Comparison of ENCODE assay signal across 14 cellular contexts in genomic region chr15:95327661-95328060, GRCh38.
A peak's percentile ranks its signal among the peaks of the same experiment; 100 is the strongest.
DNase-seq lines count a peak whose midpoint lies in the region; ATAC-seq and TF ChIP-seq lines count a peak whose summit lies in the region.
"Had no signal": no experiment of that assay in that cellular context is flagged by ENCODE, and none has a peak within 500 bp of the region (broad histone marks: within the 10 kb centered on the region; RNA-seq: fewer than 3 reads in every experiment).

No MANE protein-coding gene starts in this region.

- H3K4me3 Mint-ChIP-seq in neural progenitor cell, result peak overlapping the region; percentile 65
- H3K4me3 Mint-ChIP-seq in activated CD4-positive, alpha-beta T cell treated with anti-CD3 and anti-CD28 coated beads for 36 hours, result no peak overlapping the region
- no peak overlapping the region for H3K4me3 Mint-ChIP-seq in activated CD8-positive, alpha-beta T cell treated with anti-CD3 and anti-CD28 coated beads, Interleukin-2, amount 10 ng/mL, durations not matched to agents 7 days and 5 days
- H3K4me3 Mint-ChIP-seq: activated CD8-positive, alpha-beta T cell treated with anti-CD3 and anti-CD28 coated beads for 36 hours; activated T-helper 1 cell treated with anti-CD3 and anti-CD28 coated beads, Interleukin-12 subunit alpha, Interleukin-12 subunit beta, Interleukin-2, Interleukin-4 antibody, amounts not matched to agents 30 ng/mL and 10 ng/mL and 1 ng/mL, durations not matched to agents 14 hours and 24 hours and 36 hours had no signal

- no peak overlapping the region for H3K14ac ChIP-seq in mesenchymal stem cell (ENCODE audit: low read length in 2 of 2)

- peaks cover 8% of the 10 kb centered on the region for H3F3A ChIP-seq in neural progenitor cell (ENCODE audit: low read depth)

- no peaks in the 10 kb centered on the region for H3K36me3 ChIP-seq in heart left ventricle
- H3K36me3 ChIP-seq in neural progenitor cell, result no peaks in the 10 kb centered on the region
- H3K36me3 ChIP-seq in tibial artery, result no peaks in the 10 kb centered on the region
- no peaks in the 10 kb centered on the region for H3K36me3 ChIP-seq in mesenchymal stem cell (ENCODE audit: control insufficient read depth in 1 of 2, insufficient read depth in 2 of 2, low read depth in 1 of 2, low read length in 2 of 2)

- no peak overlapping the region for H3K23ac ChIP-seq in mesenchymal stem cell (ENCODE audit: low read length in 2 of 2)

- POLR2A ChIA-PET in activated CD4-positive, alpha-beta T cell treated with anti-CD3 and anti-CD28 coated beads for 36 hours (lab: Charles Lee), result no interaction called here
- POLR2A ChIA-PET in activated CD8-positive, alpha-beta T cell treated with anti-CD3 and anti-CD28 coated beads, Interleukin-2, amount 10 ng/mL, durations not matched to agents 7 days and 5 days (lab: Charles Lee), result no interaction called here

- H3K27me3 Mint-ChIP-seq in neural progenitor cell (ENCODE audit: insufficient read depth, low read depth), result peaks cover 3% of the 10 kb centered on the region
- H3K27me3 Mint-ChIP-seq in activated CD4-positive, alpha-beta T cell treated with anti-CD3 and anti-CD28 coated beads for 36 hours, result peaks cover 33% of the 10 kb centered on the region
- peaks cover 41% of the 10 kb centered on the region for H3K27me3 Mint-ChIP-seq in activated CD8-positive, alpha-beta T cell treated with anti-CD3 and anti-CD28 coated beads, Interleukin-2, amount 10 ng/mL, durations not matched to agents 7 days and 5 days (ENCODE audit: low read depth)

- H3K4me2 ChIP-seq in neural progenitor cell (peak overlapping the region; percentile 72), mesenchymal stem cell (ENCODE audit: low read length, poor library complexity, severe bottlenecking) (no peak overlapping the region)
- H3K4me2 ChIP-seq: PC-9 had no signal

- H2BK15ac ChIP-seq in mesenchymal stem cell (ENCODE audit: low read depth, poor library complexity, severe bottlenecking), result no peak overlapping the region

- H3K4me1 ChIP-seq in heart left ventricle (peaks cover 0 to 16% (median 0%) of the 10 kb centered on the region in 12 donors), neural progenitor cell (peaks cover 10% of the 10 kb centered on the region), tibial artery (peaks cover 0 to 49% (median 11%) of the 10 kb centered on the region in 4 donors), mesenchymal stem cell (ENCODE audit: control insufficient read depth, insufficient read depth, low read depth, low read length) (peaks cover 4% of the 10 kb centered on the region)

- intact Hi-C loops in heart left ventricle (cut with DNase I), result loop anchor here in 2 of 10 donors (2.0 to 10.0 kb wide), 3 partner anchors 39 to 127 kb away; no protein-coding TSS in a partner anchor
- intact Hi-C loops in left cardiac atrium (cut with DNase I), result no loop called here
- intact Hi-C loops in tibial artery (cut with DNase I; ENCODE audit: low total_unique reads), result loop anchor here (5.0 kb wide), 2 partner anchors 65 to 1000 kb away; no protein-coding TSS in a partner anchor
- intact Hi-C loops in activated CD4-positive, alpha-beta T cell treated with anti-CD3 and anti-CD28 coated beads for 36 hours (cut with DNase I, micrococcal nuclease), result no loop called here

- no peaks in the 10 kb centered on the region for H3K9me3 ChIP-seq in heart left ventricle
- H3K9me3 ChIP-seq in neural progenitor cell (ENCODE audit: low read depth), result no peaks in the 10 kb centered on the region
- no peaks in the 10 kb centered on the region for H3K9me3 ChIP-seq in tibial artery
- H3K9me3 ChIP-seq in mesenchymal stem cell (ENCODE audit: control insufficient read depth, low read length), result no peaks in the 10 kb centered on the region

- H3K4me1 Mint-ChIP-seq in neural progenitor cell, result peaks cover 9% of the 10 kb centered on the region
- H3K4me1 Mint-ChIP-seq in activated CD4-positive, alpha-beta T cell treated with anti-CD3 and anti-CD28 coated beads for 36 hours, result no peaks in the 10 kb centered on the region
- peaks cover 2% of the 10 kb centered on the region for H3K4me1 Mint-ChIP-seq in activated CD8-positive, alpha-beta T cell treated with anti-CD3 and anti-CD28 coated beads, Interleukin-2, amount 10 ng/mL, durations not matched to agents 7 days and 5 days (ENCODE audit: low read depth)

- no peak overlapping the region for H3K4ac ChIP-seq in mesenchymal stem cell (ENCODE audit: low read depth in 1 of 2, low read length in 2 of 2)

- H2AFZ ChIP-seq in neural progenitor cell (replicated peaks) (no peak overlapping the region), mesenchymal stem cell (ENCODE audit: low read depth, low read length) (no peak overlapping the region)
- H2AFZ ChIP-seq: PC-9 had no signal

- H4K8ac ChIP-seq in mesenchymal stem cell (ENCODE audit: low read length), result no peak overlapping the region

- no peak for TF ChIP-seq CTCF in heart left ventricle (IDR thresholded peaks at IDR 0.05)
- TF ChIP-seq CTCF in neural progenitor cell (IDR thresholded peaks at IDR 0.05), result no peak
- no peak for TF ChIP-seq CTCF in tibial artery (IDR thresholded peaks at IDR 0.05)

- CTCF ChIA-PET in activated CD4-positive, alpha-beta T cell treated with anti-CD3 and anti-CD28 coated beads for 36 hours (lab: Charles Lee), result no interaction called here
- CTCF ChIA-PET in activated CD8-positive, alpha-beta T cell treated with anti-CD3 and anti-CD28 coated beads, Interleukin-2, amount 10 ng/mL, durations not matched to agents 7 days and 5 days (lab: Charles Lee), result no interaction called here

- H3K9me3 Mint-ChIP-seq in neural progenitor cell, result no peaks in the 10 kb centered on the region
- H3K9me3 Mint-ChIP-seq in activated CD4-positive, alpha-beta T cell treated with anti-CD3 and anti-CD28 coated beads for 36 hours (ENCODE audit: low read depth), result no peaks in the 10 kb centered on the region
- H3K9me3 Mint-ChIP-seq in activated CD8-positive, alpha-beta T cell treated with anti-CD3 and anti-CD28 coated beads, Interleukin-2, amount 10 ng/mL, durations not matched to agents 7 days and 5 days (ENCODE audit: insufficient read depth), result no peaks in the 10 kb centered on the region
- H3K9me3 Mint-ChIP-seq: activated CD8-positive, alpha-beta T cell treated with anti-CD3 and anti-CD28 coated beads for 36 hours; activated T-helper 1 cell treated with anti-CD3 and anti-CD28 coated beads, Interleukin-12 subunit alpha, Interleukin-12 subunit beta, Interleukin-2, Interleukin-4 antibody, amounts not matched to agents 30 ng/mL and 10 ng/mL and 1 ng/mL, durations not matched to agents 14 hours and 24 hours and 36 hours; CD8-positive, alpha-beta memory T cell had no signal

- H3K27ac ChIP-seq in heart left ventricle (peak overlapping the region; percentile 54 to 93 (median 86)), neural progenitor cell (no peak overlapping the region), tibial artery (peak overlapping the region; percentile 91 to 93), mesenchymal stem cell (ENCODE audit: low read length, poor library complexity, severe bottlenecking) (no peak overlapping the region)
- H3K27ac ChIP-seq: PC-9 had no signal

- WGBS in heart left ventricle, 4 donors, result 49 to 65% (median 55%) methylated on average over 10 of the region's 10 CpGs
- WGBS in mesenchymal stem cell, result 61% methylated on average over 10 of the region's 10 CpGs

- no peaks in the 10 kb centered on the region for H4K20me1 ChIP-seq in neural progenitor cell (ENCODE audit: low read depth)

- H3K4me3 ChIP-seq in heart left ventricle (peak overlapping the region in 10 of 12 donors; percentile 38 to 69 (median 56)), neural progenitor cell (peak overlapping the region; percentile 48), tibial artery (peak overlapping the region; percentile 61 to 62), mesenchymal stem cell (ENCODE audit: insufficient read depth in 1 of 2, low read depth in 1 of 2, low read length in 2 of 2) (no peak overlapping the region)
- H3K4me3 ChIP-seq: PC-9 had no signal

- H3K9ac ChIP-seq in neural progenitor cell (no peak overlapping the region), mesenchymal stem cell (ENCODE audit: low read length) (no peak overlapping the region)

- ATAC-seq in heart left ventricle, result no peak
- no peak for ATAC-seq in left cardiac atrium
- ATAC-seq in activated CD4-positive, alpha-beta T cell treated with anti-CD3 and anti-CD28 coated beads for 36 hours, result no peak
- no peak for ATAC-seq in activated CD8-positive, alpha-beta T cell treated with anti-CD3 and anti-CD28 coated beads, Interleukin-2, amount 10 ng/mL, durations not matched to agents 7 days and 5 days
- ATAC-seq: activated CD8-positive, alpha-beta T cell treated with anti-CD3 and anti-CD28 coated beads for 36 hours; left colon had no signal

- H4K91ac ChIP-seq in mesenchymal stem cell (ENCODE audit: low read length), result no peak overlapping the region

- H3K79me1 ChIP-seq in mesenchymal stem cell (replicated peaks; ENCODE audit: low read length, poor library complexity, severe bottlenecking), result no peaks in the 10 kb centered on the region

- H2AK5ac ChIP-seq in mesenchymal stem cell (ENCODE audit: low read length, severe bottlenecking), result no peak overlapping the region

- H3K27ac Mint-ChIP-seq in neural progenitor cell, result no peak overlapping the region
- H3K27ac Mint-ChIP-seq in activated CD4-positive, alpha-beta T cell treated with anti-CD3 and anti-CD28 coated beads for 36 hours, result no peak overlapping the region
- H3K27ac Mint-ChIP-seq in activated CD8-positive, alpha-beta T cell treated with anti-CD3 and anti-CD28 coated beads, Interleukin-2, amount 10 ng/mL, durations not matched to agents 7 days and 5 days, result no peak overlapping the region
- H3K27ac Mint-ChIP-seq: activated CD8-positive, alpha-beta T cell treated with anti-CD3 and anti-CD28 coated beads for 36 hours; activated T-helper 1 cell treated with anti-CD3 and anti-CD28 coated beads, Interleukin-12 subunit alpha, Interleukin-12 subunit beta, Interleukin-2, Interleukin-4 antibody, amounts not matched to agents 30 ng/mL and 10 ng/mL and 1 ng/mL, durations not matched to agents 14 hours and 24 hours and 36 hours; CD8-positive, alpha-beta memory T cell had no signal

- no peaks in the 10 kb centered on the region for H3K79me2 ChIP-seq in neural progenitor cell (ENCODE audit: low read depth)

- DNase-seq in heart left ventricle, result no peak
- no peak for DNase-seq in left cardiac atrium
- peak; percentile 64 for DNase-seq in dermis blood vessel endothelial cell
- peak; percentile 69 for DNase-seq in neural progenitor cell (ENCODE audit: low spot score)
- DNase-seq in tibial artery, result peak; percentile 23 to 67
- DNase-seq in mesenchymal stem cell, result no peak
- no peak for DNase-seq in activated CD4-positive, alpha-beta T cell treated with anti-CD3 and anti-CD28 coated beads for 36 hours
- DNase-seq in activated CD8-positive, alpha-beta T cell treated with anti-CD3 and anti-CD28 coated beads, Interleukin-2, amount 10 ng/mL, durations not matched to agents 7 days and 5 days, result no peak
- DNase-seq: activated CD8-positive, alpha-beta T cell treated with anti-CD3 and anti-CD28 coated beads for 36 hours; CD8-positive, alpha-beta memory T cell; left colon; NCI-H146; PC-9 had no signal

- TF ChIP-seq POLR2A in heart left ventricle (IDR thresholded peaks at IDR 0.05), result no peak

- H3K18ac ChIP-seq in mesenchymal stem cell (ENCODE audit: low read depth in 1 of 2, low read length in 2 of 2), result no peak overlapping the region

- H3K36me3 Mint-ChIP-seq in neural progenitor cell, result no peaks in the 10 kb centered on the region
- H3K36me3 Mint-ChIP-seq in activated CD4-positive, alpha-beta T cell treated with anti-CD3 and anti-CD28 coated beads for 36 hours (ENCODE audit: low read depth), result no peaks in the 10 kb centered on the region
- H3K36me3 Mint-ChIP-seq in activated CD8-positive, alpha-beta T cell treated with anti-CD3 and anti-CD28 coated beads, Interleukin-2, amount 10 ng/mL, durations not matched to agents 7 days and 5 days (ENCODE audit: low read depth), result no peaks in the 10 kb centered on the region
- H3K36me3 Mint-ChIP-seq: CD8-positive, alpha-beta memory T cell had no signal

- H2BK12ac ChIP-seq in mesenchymal stem cell (ENCODE audit: low read length in 2 of 2), result no peak overlapping the region

- H2BK120ac ChIP-seq in mesenchymal stem cell (ENCODE audit: low read depth, low read length), result no peak overlapping the region

- H2BK5ac ChIP-seq in mesenchymal stem cell (ENCODE audit: low read depth, low read length, poor library complexity, severe bottlenecking), result no peak overlapping the region

- peaks cover 0 to 14% (median 5%) of the 10 kb centered on the region in 9 donors for H3K27me3 ChIP-seq in heart left ventricle
- H3K27me3 ChIP-seq in neural progenitor cell, result peaks cover 44% of the 10 kb centered on the region
- no peaks in the 10 kb centered on the region for H3K27me3 ChIP-seq in tibial artery
- H3K27me3 ChIP-seq in mesenchymal stem cell (ENCODE audit: control insufficient read depth in 1 of 2, insufficient read depth in 1 of 2, low read length in 2 of 2), result peaks cover 0 to 13% of the 10 kb centered on the region in 2 experiments

Comparison
In these comparisons a context has a peak if more than half of its experiments do, and no peak if none do; other contexts are left out.
1. DNase-seq: peak in dermis blood vessel endothelial cell (single experiment), neural progenitor cell (single experiment) and tibial artery (2 of 2); none in heart left ventricle (0 of 5), left cardiac atrium (single experiment), mesenchymal stem cell (single experiment), activated CD4-positive, alpha-beta T cell treated with anti-CD3 and anti-CD28 coated beads for 36 hours (single experiment) and activated CD8-positive, alpha-beta T cell treated with anti-CD3 and anti-CD28 coated beads, Interleukin-2, amount 10 ng/mL, durations not matched to agents 7 days and 5 days (single experiment).
2. H3K27ac ChIP-seq: peak in heart left ventricle (12 of 12) and tibial artery (2 of 2); none in neural progenitor cell (single experiment) and mesenchymal stem cell (single experiment).
3. H3K4me3 ChIP-seq: peak in heart left ventricle (10 of 12), neural progenitor cell (single experiment) and tibial artery (2 of 2); none in mesenchymal stem cell (0 of 2).